In genomic region chr13:44244288-44244687, GRCh38 we compare ENCODE assay signal across 17 cellular contexts.
DNase-seq lines count a peak whose midpoint lies in the region; ATAC-seq, FAIRE-seq and TF ChIP-seq lines count a peak whose summit lies in the region.
"Had no signal": no experiment of that assay in that cellular context is flagged by ENCODE, and none has a peak within 500 bp of the region (broad histone marks: within the 10 kb centered on the region; RNA-seq: fewer than 3 reads in every experiment).

No MANE protein-coding gene starts in this region.

- peak overlapping the region; percentile 63 for H2BK15ac ChIP-seq in mesenchymal stem cell (ENCODE audit: low read depth, poor library complexity, severe bottlenecking)

- H3K9me3 ChIP-seq in mesenchymal stem cell (ENCODE audit: control insufficient read depth, low read length) = no peaks in the 10 kb centered on the region
- H3K9me3 ChIP-seq: upper lobe of left lung had no signal

- H3K23ac ChIP-seq in mesenchymal stem cell (ENCODE audit: low read length in 2 of 2) = no peak overlapping the region

- peak overlapping the region; percentile 90 for H4K91ac ChIP-seq in mesenchymal stem cell (ENCODE audit: low read length)

- no peak for TF ChIP-seq CTCF in AG10803 (conservative IDR thresholded peaks at IDR 0.05; ENCODE audit: low read length)
- no peak for TF ChIP-seq CTCF in bronchial epithelial cell (IDR thresholded peaks at IDR 0.05; ENCODE audit: insufficient read depth, low read length, severe bottlenecking)
- no peak for TF ChIP-seq CTCF in chondrocyte (IDR thresholded peaks at IDR 0.05)

- no peak overlapping the region for H3K4me3 ChIP-seq in AG10803 (ENCODE audit: low read length)
- no peak overlapping the region for H3K4me3 ChIP-seq in bronchial epithelial cell (ENCODE audit: low read depth, low read length)
- H3K4me3 ChIP-seq in mesenchymal stem cell (ENCODE audit: insufficient read depth in 1 of 2, low read depth in 1 of 2, low read length in 2 of 2) = no peak overlapping the region
- H3K4me3 ChIP-seq: upper lobe of left lung had no signal

- peaks cover 16% of the 10 kb centered on the region for H3K4me1 Mint-ChIP-seq in chondrocyte (ENCODE audit: low read depth)

- H3K27me3 Mint-ChIP-seq in chondrocyte (ENCODE audit: low read depth) = no peaks in the 10 kb centered on the region
- H3K27me3 Mint-ChIP-seq: activated naive CD4-positive, alpha-beta T cell treated with anti-CD3 and anti-CD28 coated beads, Interleukin-2, amount 50 U/mL, for 24 hours had no signal

- H3K79me1 ChIP-seq in mesenchymal stem cell (replicated peaks; ENCODE audit: low read length, poor library complexity, severe bottlenecking) = no peaks in the 10 kb centered on the region

- peak overlapping the region; percentile 59 to 60 for H3K18ac ChIP-seq in mesenchymal stem cell (ENCODE audit: low read depth in 1 of 2, low read length in 2 of 2)

- peak; percentile 73 for DNase-seq in AG10803 (ENCODE audit: low read depth)
- DNase-seq in LoVo (ENCODE audit: low spot score) = peak; percentile 64
- no peak for DNase-seq in bronchial epithelial cell (ENCODE audit: low read depth)
- peak; percentile 91 for DNase-seq in mesenchymal stem cell
- no peak for DNase-seq in chondrocyte (ENCODE audit: low spot score)
- no peak for DNase-seq in NCI-H187 (lab: John Stamatoyannopoulos, UW)
- no peak for DNase-seq in activated gamma-delta T cell (lab: John Stamatoyannopoulos, UW)
- DNase-seq: DMS53; H7; NCI-H146; NCI-H774; Right ventricle myocardium superior; stimulated activated CD4-positive, alpha-beta T cell treated with anti-CD3 and anti-CD28 coated beads, Interleukin-15, amount 100 ng/mL, for 24 hours; upper lobe of left lung had no signal

- H3K9ac ChIP-seq in mesenchymal stem cell (ENCODE audit: low read length) = no peak overlapping the region

- H2BK120ac ChIP-seq in mesenchymal stem cell (ENCODE audit: low read depth, low read length) = peak overlapping the region; percentile 54

- FAIRE-seq in bronchial epithelial cell (lab: Jason Lieb, UNC) = peak; percentile 13
- FAIRE-seq: TTC549 had no signal

- H3K9me3 Mint-ChIP-seq in chondrocyte (ENCODE audit: low read depth) = no peaks in the 10 kb centered on the region
- H3K9me3 Mint-ChIP-seq: activated naive CD4-positive, alpha-beta T cell treated with anti-CD3 and anti-CD28 coated beads, Interleukin-2, amount 50 U/mL, for 24 hours had no signal

- H3K14ac ChIP-seq in mesenchymal stem cell (ENCODE audit: low read length in 2 of 2) = no peak overlapping the region

- H3K27me3 ChIP-seq in bronchial epithelial cell (ENCODE audit: control insufficient read depth, insufficient read depth, low read length) (no peaks in the 10 kb centered on the region), mesenchymal stem cell (ENCODE audit: control insufficient read depth in 1 of 2, insufficient read depth in 1 of 2, low read length in 2 of 2) (no peaks in the 10 kb centered on the region)
- H3K27me3 ChIP-seq: upper lobe of left lung had no signal

- no peak overlapping the region for H3K4me3 Mint-ChIP-seq in chondrocyte (ENCODE audit: unreplicated experiment)
- H3K4me3 Mint-ChIP-seq: activated naive CD4-positive, alpha-beta T cell treated with anti-CD3 and anti-CD28 coated beads, Interleukin-2, amount 50 U/mL, for 24 hours had no signal

- H2BK5ac ChIP-seq in mesenchymal stem cell (ENCODE audit: low read depth, low read length, poor library complexity, severe bottlenecking) = no peak overlapping the region

- H2AFZ ChIP-seq in mesenchymal stem cell (ENCODE audit: low read depth, low read length) = no peak overlapping the region

- no peak overlapping the region for H3K4me2 ChIP-seq in mesenchymal stem cell (ENCODE audit: low read length, poor library complexity, severe bottlenecking)

- peak overlapping the region in 1 of 2 experiments; percentile 46 for H3K4ac ChIP-seq in mesenchymal stem cell (ENCODE audit: low read depth in 1 of 2, low read length in 2 of 2)

- ATAC-seq in HG03139 (IDR thresholded peaks at IDR 0.05; ENCODE audit: unreplicated experiment) = no peak

- peak overlapping the region; percentile 27 for H4K8ac ChIP-seq in mesenchymal stem cell (ENCODE audit: low read length)

- peaks cover 9% of the 10 kb centered on the region for H3K4me1 ChIP-seq in mesenchymal stem cell (ENCODE audit: control insufficient read depth, insufficient read depth, low read depth, low read length)

- H2AK5ac ChIP-seq in mesenchymal stem cell (ENCODE audit: low read length, severe bottlenecking) = no peak overlapping the region

- H3K27ac Mint-ChIP-seq in chondrocyte (ENCODE audit: unreplicated experiment) = no peak overlapping the region
- H3K27ac Mint-ChIP-seq: activated naive CD4-positive, alpha-beta T cell treated with anti-CD3 and anti-CD28 coated beads, Interleukin-2, amount 50 U/mL, for 24 hours had no signal

- H3K36me3 ChIP-seq in bronchial epithelial cell (ENCODE audit: control insufficient read depth, insufficient read depth, low read length) = no peaks in the 10 kb centered on the region
- H3K36me3 ChIP-seq in mesenchymal stem cell (ENCODE audit: control insufficient read depth in 1 of 2, insufficient read depth in 2 of 2, low read depth in 1 of 2, low read length in 2 of 2) = no peaks in the 10 kb centered on the region
- H3K36me3 ChIP-seq: upper lobe of left lung had no signal

- 11% methylated on average over 6 of the region's 6 CpGs for WGBS in mesenchymal stem cell

- H3K36me3 Mint-ChIP-seq in chondrocyte (ENCODE audit: low read depth) = no peaks in the 10 kb centered on the region
- H3K36me3 Mint-ChIP-seq: activated naive CD4-positive, alpha-beta T cell treated with anti-CD3 and anti-CD28 coated beads, Interleukin-2, amount 50 U/mL, for 24 hours had no signal

- H3K27ac ChIP-seq in mesenchymal stem cell (ENCODE audit: low read length, poor library complexity, severe bottlenecking) = no peak overlapping the region

- H2BK12ac ChIP-seq in mesenchymal stem cell (ENCODE audit: low read length in 2 of 2) = peak overlapping the region; percentile 88 to 96

Comparison
In these comparisons a context has a peak if more than half of its experiments do, and no peak if none do; other contexts are left out.
1. DNase-seq: peak in AG10803 (single experiment), LoVo (single experiment) and mesenchymal stem cell (single experiment); none in bronchial epithelial cell (single experiment), chondrocyte (single experiment), NCI-H187 (0 of 2) and activated gamma-delta T cell (single experiment).